13 cellular contexts compared by ENCODE assay signal in genomic region chr10:29063806-29064644, GRCh38.
DNase-seq lines count a peak whose midpoint lies in the region; ATAC-seq, FAIRE-seq and TF ChIP-seq lines count a peak whose summit lies in the region.
"Had no signal": no experiment of that assay in that cellular context is flagged by ENCODE, and none has a peak within 500 bp of the region (broad histone marks: within the 10 kb centered on the region; RNA-seq: fewer than 3 reads in every experiment).

No MANE protein-coding gene starts in this region.

- no peaks in the 10 kb centered on the region for H3K9me3 Mint-ChIP-seq in nephron
- H3K9me3 Mint-ChIP-seq: activated CD4-positive, alpha-beta T cell treated with anti-CD3 and anti-CD28 coated beads, Interleukin-2, amount 10 ng/mL, durations not matched to agents 7 days and 5 days had no signal

- peaks cover 3% of the 10 kb centered on the region for H3K27me3 Mint-ChIP-seq in nephron (ENCODE audit: low read depth)

- H3K36me3 Mint-ChIP-seq in nephron (ENCODE audit: low read depth) = no peaks in the 10 kb centered on the region

- peak overlapping the region in 2 of 3 experiments; percentile 49 to 51 for H3K27ac Mint-ChIP-seq in nephron
- H3K27ac Mint-ChIP-seq: activated CD4-positive, alpha-beta T cell treated with anti-CD3 and anti-CD28 coated beads, Interleukin-2, amount 10 ng/mL, durations not matched to agents 7 days and 5 days; T-helper 17 cell had no signal

- no peak for ATAC-seq in GM19351 (IDR thresholded peaks at IDR 0.05; ENCODE audit: unreplicated experiment)
- ATAC-seq: T-helper 17 cell had no signal

- no peak for FAIRE-seq in bronchial epithelial cell (lab: Jason Lieb, UNC)
- FAIRE-seq: urothelium cell line had no signal

- H3K36me3 ChIP-seq in bronchial epithelial cell (ENCODE audit: control insufficient read depth, insufficient read depth, low read length) = no peaks in the 10 kb centered on the region

- H3K4me1 Mint-ChIP-seq in nephron = peaks cover 6% of the 10 kb centered on the region
- H3K4me1 Mint-ChIP-seq: activated CD4-positive, alpha-beta T cell treated with anti-CD3 and anti-CD28 coated beads, Interleukin-2, amount 10 ng/mL, durations not matched to agents 7 days and 5 days had no signal

- H3K4me3 ChIP-seq in AG09309 (ENCODE audit: control insufficient read depth, low read depth, low read length) (no peak overlapping the region), bronchial epithelial cell (ENCODE audit: low read depth, low read length) (no peak overlapping the region)

- DNase-seq in AG09309 (ENCODE audit: low read depth) (peak; percentile 3), M059J (ENCODE audit: low read depth) (peak; percentile 80), bronchial epithelial cell (ENCODE audit: low read depth) (peak; percentile 26), NCI-H2171 (lab: John Stamatoyannopoulos, UW) (no peak), SHP77 (lab: John Stamatoyannopoulos, UW) (no peak)
- DNase-seq in stimulated activated CD4-positive, alpha-beta T cell treated with anti-CD3 and anti-CD28 coated beads, Interleukin-4, amount 100 ng/mL, for 24 hours = no peak
- DNase-seq: activated CD4-positive, alpha-beta T cell treated with anti-CD3 and anti-CD28 coated beads, Interleukin-2, amount 10 ng/mL, durations not matched to agents 7 days and 5 days; C1 segment of cervical spinal cord; caudate nucleus; T-helper 17 cell had no signal

- no peaks in the 10 kb centered on the region for H3K27me3 ChIP-seq in bronchial epithelial cell (ENCODE audit: control insufficient read depth, insufficient read depth, low read length)

- TF ChIP-seq CTCF in AG09309 (IDR thresholded peaks at IDR 0.05; ENCODE audit: control insufficient read depth, insufficient read depth, low read depth, low read length, missing control alignments) (no peak), bronchial epithelial cell (IDR thresholded peaks at IDR 0.05; ENCODE audit: insufficient read depth, low read length, severe bottlenecking) (no peak), nephron (IDR thresholded peaks at IDR 0.05; ENCODE audit: unreplicated experiment in 3 of 3) (no peak)

- no peak overlapping the region for H3K4me3 Mint-ChIP-seq in nephron
- H3K4me3 Mint-ChIP-seq: activated CD4-positive, alpha-beta T cell treated with anti-CD3 and anti-CD28 coated beads, Interleukin-2, amount 10 ng/mL, durations not matched to agents 7 days and 5 days; T-helper 17 cell had no signal

Comparison
In these comparisons a context has a peak if more than half of its experiments do, and no peak if none do; other contexts are left out.
1. DNase-seq: peak in AG09309 (single experiment), M059J (single experiment) and bronchial epithelial cell (single experiment); none in NCI-H2171 (single experiment), stimulated activated CD4-positive, alpha-beta T cell treated with anti-CD3 and anti-CD28 coated beads, Interleukin-4, amount 100 ng/mL, for 24 hours (single experiment) and SHP77 (0 of 2).